Comparison of ENCODE assay signal across 19 cellular contexts in genomic region chr1:54839824-54840223, GRCh38. TPM values are rescaled to one million over a fixed set of nuclear protein-coding genes. Genes with fewer than 3 reads are reported as not detected.
A peak's percentile ranks its signal among the peaks of the same experiment; 100 is the strongest.
DNase-seq lines count a peak whose midpoint lies in the region; ATAC-seq, FAIRE-seq and TF ChIP-seq lines count a peak whose summit lies in the region.
"Had no signal": no experiment of that assay in that cellular context is flagged by ENCODE, and none has a peak within 500 bp of the region (broad histone marks: within the 10 kb centered on the region; RNA-seq: fewer than 3 reads in every experiment).

No MANE protein-coding gene starts in this region.

- no peaks in the 10 kb centered on the region for H3K27me3 ChIP-seq in GM12878 (replicated peaks in 1 of 2; ENCODE audit: control insufficient read depth in 2 of 2, insufficient read depth in 2 of 2, low read length in 1 of 2)
- H3K27me3 ChIP-seq in mammary epithelial cell (ENCODE audit: insufficient read depth, low read length) = no peaks in the 10 kb centered on the region
- H3K27me3 ChIP-seq in esophagus muscularis mucosa = peaks cover 0 to 6% (median 0%) of the 10 kb centered on the region in 4 donors
- H3K27me3 ChIP-seq in stomach = no peaks in the 10 kb centered on the region

- no peaks in the 10 kb centered on the region for H3K79me2 ChIP-seq in GM12878 (ENCODE audit: control insufficient read depth, insufficient read depth, low read length)
- no peaks in the 10 kb centered on the region for H3K79me2 ChIP-seq in mammary epithelial cell (ENCODE audit: insufficient read depth, low read length)

- TF ChIP-seq EP300 in GM12878 (IDR thresholded peaks at IDR 0.05; ENCODE audit: borderline replicate concordance in 1 of 2, control insufficient read depth in 1 of 2, low read depth in 2 of 2, low read length in 2 of 2) (no peak), esophagus muscularis mucosa (IDR thresholded peaks at IDR 0.05) (no peak), stomach (IDR thresholded peaks at IDR 0.05) (no peak)

- POLR2A ChIA-PET in GM12878 (lab: Charles Lee) = no interaction called here

- 37% methylated on average over 2 of the region's 2 CpGs for WGBS in GM12878 (ENCODE audit: insufficient coverage, insufficient replicate concordance, low lambda C conversion rate, missing lambda C conversion rate)
- WGBS in mammary epithelial cell (ENCODE audit: low coverage, missing lambda C conversion rate) = 50% methylated on average over 2 of the region's 2 CpGs
- 94% methylated on average over 2 of the region's 2 CpGs for WGBS in esophagus muscularis mucosa
- 67 to 93% (median 82%) methylated on average over 2 of the region's 2 CpGs for WGBS in stomach, 5 donors

- TF ChIP-seq RAD21 in GM12878 (IDR thresholded peaks at IDR 0.05; ENCODE audit: insufficient read depth, low read depth, low read length) = no peak

- H3K4me1 ChIP-seq in GM12878 (ENCODE audit: control insufficient read depth, insufficient read depth, low read length) = no peaks in the 10 kb centered on the region
- no peaks in the 10 kb centered on the region for H3K4me1 ChIP-seq in mammary epithelial cell (ENCODE audit: insufficient read depth, low read length)
- no peaks in the 10 kb centered on the region for H3K4me1 ChIP-seq in esophagus muscularis mucosa
- H3K4me1 ChIP-seq in stomach = peaks cover 0 to 6% (median 0%) of the 10 kb centered on the region in 4 donors

- FAIRE-seq in GM12878 (lab: Jason Lieb, UNC) = no peak
- FAIRE-seq: A204.1, GM19239 had no signal

- intact Hi-C loops in GM12878 (cut with micrococcal nuclease; ENCODE audit: unreplicated experiment) = no loop called here
- intact Hi-C loops in mammary epithelial cell (cut with micrococcal nuclease) = no loop called here
- intact Hi-C loops in esophagus muscularis mucosa (cut with DNase I) = no loop called here
- intact Hi-C loops in stomach (cut with DNase I; ENCODE audit: low total_unique reads) = no loop called here

- no peak for TF ChIP-seq CTCF in GM12878 (IDR thresholded peaks at IDR 0.05 in 2 of 3, conservative IDR thresholded peaks at IDR 0.05 in 1 of 3; ENCODE audit: control insufficient read depth in 2 of 3, extremely low read depth in 1 of 3, insufficient read depth in 1 of 3, low read depth in 3 of 3, low read length in 3 of 3)
- no peak for TF ChIP-seq CTCF in mammary epithelial cell (conservative IDR thresholded peaks at IDR 0.05 in 1 of 2, IDR thresholded peaks at IDR 0.05 in 1 of 2; ENCODE audit: extremely low read depth in 1 of 2, insufficient read depth in 1 of 2, low read depth in 1 of 2, low read length in 2 of 2)
- no peak for TF ChIP-seq CTCF in esophagus muscularis mucosa (IDR thresholded peaks at IDR 0.05)
- no peak for TF ChIP-seq CTCF in stomach (IDR thresholded peaks at IDR 0.05)

- H3K4me3 Mint-ChIP-seq in stimulated activated naive CD8-positive, alpha-beta T cell treated with anti-CD3 and anti-CD28 coated beads, Interleukin-15, amount 100 ng/mL, for 72 hours = no peak overlapping the region
- H3K4me3 Mint-ChIP-seq: B cell; CD4-positive, alpha-beta T cell; GM23338; H9; IgD-negative memory B cell had no signal

- H3K9ac ChIP-seq in GM12878 (ENCODE audit: control insufficient read depth, insufficient read depth, low read length) = no peak overlapping the region
- H3K9ac ChIP-seq in mammary epithelial cell (ENCODE audit: insufficient read depth, low read length) = no peak overlapping the region

- H3K4me1 Mint-ChIP-seq in stimulated activated naive CD8-positive, alpha-beta T cell treated with anti-CD3 and anti-CD28 coated beads, Interleukin-15, amount 100 ng/mL, for 72 hours = no peaks in the 10 kb centered on the region
- H3K4me1 Mint-ChIP-seq: B cell, IgD-negative memory B cell had no signal

- CTCF ChIA-PET in GM12878 (lab: Yijun Ruan, JAX) = interaction anchor here (0.6 kb wide), 1 partner anchor 227 kb away, joined by 3 read pairs; no protein-coding TSS in a partner anchor
- CTCF ChIA-PET in mammary epithelial cell (lab: Charles Lee; ENCODE audit: low non-redundant PET) = no interaction called here

- H3K4me2 ChIP-seq in GM12878 (ENCODE audit: control insufficient read depth, insufficient read depth) = no peak overlapping the region
- H3K4me2 ChIP-seq in mammary epithelial cell (ENCODE audit: insufficient read depth, low read depth, low read length) = no peak overlapping the region
- H3K4me2 ChIP-seq: GM23338 had no signal

- in situ Hi-C loops in GM12878 (cut with MboI) (no loop called here), mammary epithelial cell (cut with MboI; ENCODE audit: low sequenced_read_pairs in 2 of 2) (no loop called here)

- no peaks in the 10 kb centered on the region for H3K36me3 ChIP-seq in GM12878 (ENCODE audit: control insufficient read depth in 2 of 2, insufficient read depth in 2 of 2, low read length in 1 of 2)
- H3K36me3 ChIP-seq in mammary epithelial cell (ENCODE audit: insufficient read depth, low read length) = no peaks in the 10 kb centered on the region
- no peaks in the 10 kb centered on the region for H3K36me3 ChIP-seq in esophagus muscularis mucosa
- H3K36me3 ChIP-seq in stomach = no peaks in the 10 kb centered on the region

- BruUV-seq in GM12878 (replicated peaks; lab: Mats Ljungman, UMichigan) = TSS peak; percentile 42
- no TSS peak for BruUV-seq in mammary epithelial cell (replicated peaks; lab: Mats Ljungman, UMichigan)

- H4K20me1 ChIP-seq in GM12878 (ENCODE audit: control insufficient read depth, insufficient read depth) (no peaks in the 10 kb centered on the region), mammary epithelial cell (ENCODE audit: insufficient read depth, low read length) (no peaks in the 10 kb centered on the region)

- H3K9me3 ChIP-seq in GM12878 (replicated peaks; ENCODE audit: control insufficient read depth, insufficient read depth, low read length) (no peaks in the 10 kb centered on the region), mammary epithelial cell (replicated peaks; ENCODE audit: insufficient read depth, low read length) (no peaks in the 10 kb centered on the region), esophagus muscularis mucosa (no peaks in the 10 kb centered on the region), stomach (no peaks in the 10 kb centered on the region)

- no peak overlapping the region for H3K4me3 ChIP-seq in GM12878
- no peak overlapping the region for H3K4me3 ChIP-seq in mammary epithelial cell (replicated peaks in 1 of 3; ENCODE audit: insufficient read depth in 1 of 3, low read depth in 2 of 3, low read length in 3 of 3)
- H3K4me3 ChIP-seq in esophagus muscularis mucosa = no peak overlapping the region
- no peak overlapping the region for H3K4me3 ChIP-seq in stomach
- H3K4me3 ChIP-seq: GM23338 had no signal

- SMC1A ChIA-PET in GM12878 (lab: Charles Lee; ENCODE audit: uncharacterized antibody, unreplicated experiment) = no interaction called here

- RAD21 ChIA-PET in GM12878 (lab: Charles Lee; ENCODE audit: unreplicated experiment) = no interaction called here

- TF ChIP-seq POLR2A in GM12878 (IDR thresholded peaks at IDR 0.05; ENCODE audit: low read depth, low read length) = no peak
- TF ChIP-seq POLR2A in esophagus muscularis mucosa (IDR thresholded peaks at IDR 0.05; ENCODE audit: low read depth) = no peak
- TF ChIP-seq POLR2A in stomach (IDR thresholded peaks at IDR 0.05) = no peak

- no peaks in the 10 kb centered on the region for H3K9me3 Mint-ChIP-seq in stimulated activated naive CD8-positive, alpha-beta T cell treated with anti-CD3 and anti-CD28 coated beads, Interleukin-15, amount 100 ng/mL, for 72 hours
- H3K9me3 Mint-ChIP-seq: CD4-positive, alpha-beta T cell; GM23338; H9 had no signal

- H3K27me3 Mint-ChIP-seq in stimulated activated naive CD8-positive, alpha-beta T cell treated with anti-CD3 and anti-CD28 coated beads, Interleukin-15, amount 100 ng/mL, for 72 hours = no peaks in the 10 kb centered on the region
- H3K27me3 Mint-ChIP-seq: CD4-positive, alpha-beta T cell had no signal

- DNase-seq in GM12878 (ENCODE audit: low read depth, low spot score) (no peak), mammary epithelial cell (peak; percentile 9), esophagus muscularis mucosa (ENCODE audit: extremely low spot score) (peak; percentile 62), stomach (peak; percentile 7), H4 (ENCODE audit: low spot score) (no peak)
- DNase-seq in stimulated activated naive CD8-positive, alpha-beta T cell treated with anti-CD3 and anti-CD28 coated beads, Interleukin-15, amount 100 ng/mL, for 72 hours = no peak
- DNase-seq: C1 segment of cervical spinal cord; Calu3; CD4-positive, alpha-beta T cell; DMS 273 treated with DMSO at 0.1 percent for 48 hours; H9 had no signal

- no peak overlapping the region for H2AFZ ChIP-seq in GM12878 (ENCODE audit: control insufficient read depth, low read depth, low read length)
- no peak overlapping the region for H2AFZ ChIP-seq in mammary epithelial cell (ENCODE audit: low read depth, low read length)
- H2AFZ ChIP-seq: GM23338 had no signal

- dilution Hi-C loops in mammary epithelial cell (cut with HindIII; ENCODE audit: low sequenced_read_pairs) = no loop called here

- H3K27ac ChIP-seq in GM12878 (ENCODE audit: control insufficient read depth, insufficient read depth) (no peak overlapping the region), mammary epithelial cell (ENCODE audit: insufficient read depth, low read depth, low read length) (no peak overlapping the region), esophagus muscularis mucosa (replicated peaks in 1 of 4) (no peak overlapping the region), stomach (no peak overlapping the region)

- no peak overlapping the region for H3K27ac Mint-ChIP-seq in stimulated activated naive CD8-positive, alpha-beta T cell treated with anti-CD3 and anti-CD28 coated beads, Interleukin-15, amount 100 ng/mL, for 72 hours
- H3K27ac Mint-ChIP-seq: B cell; CD4-positive, alpha-beta T cell; GM23338; H9; IgD-negative memory B cell had no signal

- no peak for ATAC-seq in GM12878
- ATAC-seq in GM18868 (IDR thresholded peaks at IDR 0.05; ENCODE audit: unreplicated experiment) = no peak
- ATAC-seq in stimulated activated naive CD8-positive, alpha-beta T cell treated with anti-CD3 and anti-CD28 coated beads, Interleukin-15, amount 100 ng/mL, for 72 hours = no peak
- ATAC-seq: GM23338 had no signal

RNA-seq across cellular contexts. Expression of gene TTC22, which starts 38.7 kb away (rescaled TPM):
- total RNA-seq in GM12878 (2013; cell fraction: nucleolus; rRNA removed) = 3.4 and 3.8 TPM in 2 replicates
- total RNA-seq in GM12878 (2014; rRNA removed) = 3.7 and 4.0 TPM in 2 replicates
- total RNA-seq in GM12878 (2014; rRNA removed; fragmentation: Illumina TruSeq; extraction: Trizol) = 1.9 and 2.2 TPM in 2 replicates
- 4.2 and 5.1 TPM in 2 replicates for total RNA-seq in GM12878 (2021)
- polyA plus RNA-seq in GM12878 (2011; ENCODE audit: low read depth) = 1.1 TPM
- polyA plus RNA-seq in GM12878 (2011; rRNA removed) = 0.35 and 0.72 TPM in 2 replicates
- polyA plus RNA-seq in GM12878 (2011; cell fraction: cytosol; rRNA removed) = 0.92 and 1.1 TPM in 2 replicates
- 1.8 and 2.2 TPM in 2 replicates for polyA plus RNA-seq in GM12878 (2011; cell fraction: nucleus; rRNA removed)
- 1.5 and 1.7 TPM in 2 replicates for polyA plus RNA-seq in GM12878 (2012)
- 3.0 TPM in 2 replicates for polyA plus RNA-seq in GM12878 (2014; fragmentation: Illumina TruSeq; extraction: Trizol)
- polyA plus RNA-seq in GM12878 (2014; fragmentation: Nextera tagmentation; extraction: Ambion mirVana) = under 1 TPM; 0.64 to 0.89 TPM
- polyA plus RNA-seq in GM12878 (2014; rRNA removed) = 3.4 and 3.6 TPM in 2 replicates
- polyA plus RNA-seq in GM12878 (2016; fragmentation: Nextera tagmentation; extraction: Ambion mirVana) = 1 to 10 TPM; 1.1 to 1.9 TPM
- 0.82 and 1.0 TPM in 2 replicates for polyA minus RNA-seq in GM12878 (2011; rRNA and poly(A)+ RNA removed)
- polyA minus RNA-seq in GM12878 (2011; cell fraction: cytosol; rRNA and poly(A)+ RNA removed) = 0.40 and 0.42 TPM in 2 replicates
- 0.48 and 1.5 TPM in 2 replicates for polyA minus RNA-seq in GM12878 (2011; cell fraction: nucleus; rRNA and poly(A)+ RNA removed)
- 10 to 100 TPM in 1 of 2 donors, 1 to 10 TPM in 1; 7.9 to 13.3 TPM for total RNA-seq in mammary epithelial cell
- 7.0 TPM for polyA plus RNA-seq in mammary epithelial cell
- polyA minus RNA-seq in mammary epithelial cell = 10.0 TPM
- total RNA-seq in esophagus muscularis mucosa = under 1 TPM; under 0.01 to 0.17 (median 0.09) TPM
- 10 to 100 TPM in 3 of 5 donors, 1 to 10 TPM in 2; 6.7 to 65.2 (median 27.4) TPM for total RNA-seq in stomach
- polyA plus RNA-seq in stomach = 10 to 100 TPM in 2 of 3 donors, 1 to 10 TPM in 1; 4.2 to 26.1 (median 17.2) TPM
- total RNA-seq in H4 (2014; rRNA removed; shearing (Covaris generic)) = not detected in 2 replicates
- total RNA-seq: Daoy, HT1080 had no signal

RNA-seq across cellular contexts. Expression of gene DHCR24, which starts 47.2 kb away (rescaled TPM):
- 105 and 147 TPM in 2 replicates for total RNA-seq in GM12878 (2013; cell fraction: nucleolus; rRNA removed)
- total RNA-seq in GM12878 (2014; rRNA removed) = 122 and 132 TPM in 2 replicates
- 72.9 and 78.5 TPM in 2 replicates for total RNA-seq in GM12878 (2014; rRNA removed; fragmentation: Illumina TruSeq; extraction: Trizol)
- 169 and 175 TPM in 2 replicates for total RNA-seq in GM12878 (2021)
- polyA plus RNA-seq in GM12878 (2011; ENCODE audit: low read depth) = 43.3 TPM
- 61.8 and 147 TPM in 2 replicates for polyA plus RNA-seq in GM12878 (2011; rRNA removed)
- polyA plus RNA-seq in GM12878 (2011; cell fraction: cytosol; rRNA removed) = 187 and 196 TPM in 2 replicates
- polyA plus RNA-seq in GM12878 (2011; cell fraction: nucleus; rRNA removed) = 179 and 246 TPM in 2 replicates
- 64.5 and 70.3 TPM in 2 replicates for polyA plus RNA-seq in GM12878 (2012)
- polyA plus RNA-seq in GM12878 (2014; fragmentation: Illumina TruSeq; extraction: Trizol) = 92.6 and 116 TPM in 2 replicates
- 10 to 100 TPM; 23.3 to 39.3 TPM for polyA plus RNA-seq in GM12878 (2014; fragmentation: Nextera tagmentation; extraction: Ambion mirVana)
- 106 and 110 TPM in 2 replicates for polyA plus RNA-seq in GM12878 (2014; rRNA removed)
- polyA plus RNA-seq in GM12878 (2016; fragmentation: Nextera tagmentation; extraction: Ambion mirVana) = 100 to 1,000 TPM; 123 to 128 TPM
- 259 and 370 TPM in 2 replicates for polyA minus RNA-seq in GM12878 (2011; rRNA and poly(A)+ RNA removed)
- polyA minus RNA-seq in GM12878 (2011; cell fraction: cytosol; rRNA and poly(A)+ RNA removed) = 54.5 and 63.7 TPM in 2 replicates
- 94.1 and 148 TPM in 2 replicates for polyA minus RNA-seq in GM12878 (2011; cell fraction: nucleus; rRNA and poly(A)+ RNA removed)
- total RNA-seq in mammary epithelial cell = 100 to 1,000 TPM; 335 to 503 TPM
- polyA plus RNA-seq in mammary epithelial cell = 425 TPM
- 914 TPM for polyA minus RNA-seq in mammary epithelial cell
- 10 to 100 TPM; 10.8 to 16.1 (median 13.1) TPM for total RNA-seq in esophagus muscularis mucosa
- 100 to 1,000 TPM in 1 of 5 donors, 10 to 100 TPM in 4; 25.7 to 347 (median 67.9) TPM for total RNA-seq in stomach
- polyA plus RNA-seq in stomach = 10 to 100 TPM; 20.0 to 77.5 (median 70.1) TPM
- 93.1 and 104 TPM in 2 replicates for total RNA-seq in H4 (2014; rRNA removed; shearing (Covaris generic))

Comparison
In these comparisons a context has a peak if more than half of its experiments do, and no peak if none do; other contexts are left out.
1. DNase-seq: peak in mammary epithelial cell (single experiment), esophagus muscularis mucosa (single experiment) and stomach (single experiment); none in GM12878 (single experiment), H4 (single experiment) and stimulated activated naive CD8-positive, alpha-beta T cell treated with anti-CD3 and anti-CD28 coated beads, Interleukin-15, amount 100 ng/mL, for 72 hours (0 of 2).